In the genomic region with DNA sequence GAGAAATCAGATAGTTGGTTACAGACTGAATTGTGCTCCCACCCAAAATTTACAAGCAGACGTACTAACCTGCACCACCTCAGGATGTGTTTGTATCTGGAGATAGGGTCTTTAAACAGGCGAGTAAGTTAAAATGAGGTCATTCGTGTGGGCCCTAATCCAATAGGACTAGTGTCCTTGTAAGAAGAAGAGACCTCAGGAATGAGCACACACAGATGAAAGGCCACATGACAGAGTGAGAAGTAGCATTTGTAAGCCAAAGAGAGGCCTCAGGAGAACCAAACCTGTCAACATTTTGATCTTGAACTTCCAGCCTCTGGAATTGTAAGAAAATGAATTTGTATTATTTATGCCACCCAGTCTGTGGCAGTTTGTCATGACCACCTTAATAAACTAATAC, we compare ENCODE assay signal across 1 cellular context.
TF ChIP-seq lines count a peak whose summit lies in the region.

No MANE protein-coding gene starts in this region.

TF ChIP-seq in GM23338, 12 proteins besides CTCF, POLR2A, EP300 and RAD21 (continued from another document):
- TF ChIP-seq, protein P1, sequence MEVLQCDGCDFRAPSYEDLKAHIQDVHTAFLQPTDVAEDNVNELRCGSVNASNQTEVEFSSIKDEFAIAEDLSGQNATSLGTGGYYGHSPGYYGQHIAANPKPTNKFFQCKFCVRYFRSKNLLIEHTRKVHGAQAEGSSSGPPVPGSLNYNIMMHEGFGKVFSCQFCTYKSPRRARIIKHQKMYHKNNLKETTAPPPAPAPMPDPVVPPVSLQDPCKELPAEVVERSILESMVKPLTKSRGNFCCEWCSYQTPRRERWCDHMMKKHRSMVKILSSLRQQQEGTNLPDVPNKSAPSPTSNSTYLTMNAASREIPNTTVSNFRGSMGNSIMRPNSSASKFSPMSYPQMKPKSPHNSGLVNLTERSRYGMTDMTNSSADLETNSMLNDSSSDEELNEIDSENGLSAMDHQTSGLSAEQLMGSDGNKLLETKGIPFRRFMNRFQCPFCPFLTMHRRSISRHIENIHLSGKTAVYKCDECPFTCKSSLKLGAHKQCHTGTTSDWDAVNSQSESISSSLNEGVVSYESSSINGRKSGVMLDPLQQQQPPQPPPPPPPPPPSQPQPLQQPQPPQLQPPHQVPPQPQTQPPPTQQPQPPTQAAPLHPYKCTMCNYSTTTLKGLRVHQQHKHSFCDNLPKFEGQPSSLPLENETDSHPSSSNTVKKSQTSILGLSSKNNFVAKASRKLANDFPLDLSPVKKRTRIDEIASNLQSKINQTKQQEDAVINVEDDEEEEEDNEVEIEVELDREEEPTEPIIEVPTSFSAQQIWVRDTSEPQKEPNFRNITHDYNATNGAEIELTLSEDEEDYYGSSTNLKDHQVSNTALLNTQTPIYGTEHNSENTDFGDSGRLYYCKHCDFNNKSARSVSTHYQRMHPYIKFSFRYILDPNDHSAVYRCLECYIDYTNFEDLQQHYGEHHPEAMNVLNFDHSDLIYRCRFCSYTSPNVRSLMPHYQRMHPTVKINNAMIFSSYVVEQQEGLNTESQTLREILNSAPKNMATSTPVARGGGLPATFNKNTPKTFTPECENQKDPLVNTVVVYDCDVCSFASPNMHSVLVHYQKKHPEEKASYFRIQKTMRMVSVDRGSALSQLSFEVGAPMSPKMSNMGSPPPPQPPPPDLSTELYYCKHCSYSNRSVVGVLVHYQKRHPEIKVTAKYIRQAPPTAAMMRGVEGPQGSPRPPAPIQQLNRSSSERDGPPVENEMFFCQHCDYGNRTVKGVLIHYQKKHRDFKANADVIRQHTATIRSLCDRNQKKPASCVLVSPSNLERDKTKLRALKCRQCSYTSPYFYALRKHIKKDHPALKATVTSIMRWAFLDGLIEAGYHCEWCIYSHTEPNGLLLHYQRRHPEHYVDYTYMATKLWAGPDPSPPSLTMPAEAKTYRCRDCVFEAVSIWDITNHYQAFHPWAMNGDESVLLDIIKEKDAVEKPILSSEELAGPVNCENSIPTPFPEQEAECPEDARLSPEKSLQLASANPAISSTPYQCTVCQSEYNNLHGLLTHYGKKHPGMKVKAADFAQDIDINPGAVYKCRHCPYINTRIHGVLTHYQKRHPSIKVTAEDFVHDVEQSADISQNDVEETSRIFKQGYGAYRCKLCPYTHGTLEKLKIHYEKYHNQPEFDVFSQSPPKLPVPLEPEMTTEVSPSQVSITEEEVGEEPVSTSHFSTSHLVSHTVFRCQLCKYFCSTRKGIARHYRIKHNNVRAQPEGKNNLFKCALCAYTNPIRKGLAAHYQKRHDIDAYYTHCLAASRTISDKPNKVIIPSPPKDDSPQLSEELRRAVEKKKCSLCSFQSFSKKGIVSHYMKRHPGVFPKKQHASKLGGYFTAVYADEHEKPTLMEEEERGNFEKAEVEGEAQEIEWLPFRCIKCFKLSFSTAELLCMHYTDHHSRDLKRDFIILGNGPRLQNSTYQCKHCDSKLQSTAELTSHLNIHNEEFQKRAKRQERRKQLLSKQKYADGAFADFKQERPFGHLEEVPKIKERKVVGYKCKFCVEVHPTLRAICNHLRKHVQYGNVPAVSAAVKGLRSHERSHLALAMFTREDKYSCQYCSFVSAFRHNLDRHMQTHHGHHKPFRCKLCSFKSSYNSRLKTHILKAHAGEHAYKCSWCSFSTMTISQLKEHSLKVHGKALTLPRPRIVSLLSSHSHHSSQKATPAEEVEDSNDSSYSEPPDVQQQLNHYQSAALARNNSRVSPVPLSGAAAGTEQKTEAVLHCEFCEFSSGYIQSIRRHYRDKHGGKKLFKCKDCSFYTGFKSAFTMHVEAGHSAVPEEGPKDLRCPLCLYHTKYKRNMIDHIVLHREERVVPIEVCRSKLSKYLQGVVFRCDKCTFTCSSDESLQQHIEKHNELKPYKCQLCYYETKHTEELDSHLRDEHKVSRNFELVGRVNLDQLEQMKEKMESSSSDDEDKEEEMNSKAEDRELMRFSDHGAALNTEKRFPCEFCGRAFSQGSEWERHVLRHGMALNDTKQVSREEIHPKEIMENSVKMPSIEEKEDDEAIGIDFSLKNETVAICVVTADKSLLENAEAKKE (CRISPR knock-in tag; IDR thresholded peaks at IDR 0.05), result no peak
- TF ChIP-seq ZNF114 (CRISPR knock-in tag; IDR thresholded peaks at IDR 0.05) (no peak), EZH2 (IDR thresholded peaks at IDR 0.05; ENCODE audit: low read depth, unreplicated experiment) (no peak), NANOG (IDR thresholded peaks at IDR 0.05; ENCODE audit: borderline replicate concordance) (no peak)
